Comparison of ENCODE assay signal across 17 cellular contexts in the genomic region with DNA sequence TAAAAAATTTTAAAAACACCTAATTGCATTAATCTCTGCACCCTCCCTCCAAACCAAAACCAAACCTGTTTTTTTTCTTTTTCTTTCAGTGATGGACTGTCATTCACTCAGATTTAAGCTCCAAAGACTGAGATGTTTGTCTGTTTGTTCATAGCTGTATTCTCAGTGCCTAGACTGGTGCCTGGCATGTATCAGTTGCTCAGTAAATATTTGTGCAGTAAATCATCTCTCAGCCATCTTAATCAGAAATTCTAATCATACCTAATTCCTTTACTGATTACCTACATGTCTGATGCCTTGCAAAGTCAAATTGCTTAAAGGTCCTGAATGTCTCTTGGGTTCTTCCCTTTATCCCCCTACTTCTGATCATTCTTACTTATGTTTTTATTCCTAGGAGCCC.
DNase-seq lines count a peak whose midpoint lies in the region; ATAC-seq and TF ChIP-seq lines count a peak whose summit lies in the region.
"Had no signal": no experiment of that assay in that cellular context is flagged by ENCODE, and none has a peak within 500 bp of the region (broad histone marks: within the 10 kb centered on the region; RNA-seq: fewer than 3 reads in every experiment).

No MANE protein-coding gene starts in this region.

- H3K27ac ChIP-seq in mammary epithelial cell (ENCODE audit: insufficient read depth, low read depth, low read length), result no peak overlapping the region
- H3K27ac ChIP-seq in breast epithelium, result no peak overlapping the region
- H3K27ac ChIP-seq in left lung, result no peak overlapping the region
- H3K27ac ChIP-seq: psoas muscle, suprapubic skin had no signal

- no TSS peak for BruUV-seq in mammary epithelial cell (replicated peaks; lab: Mats Ljungman, UMichigan)

- no peaks in the 10 kb centered on the region for H3K36me3 ChIP-seq in mammary epithelial cell (ENCODE audit: insufficient read depth, low read length)
- no peaks in the 10 kb centered on the region for H3K36me3 ChIP-seq in breast epithelium
- H3K36me3 ChIP-seq in left lung, result no peaks in the 10 kb centered on the region
- H3K36me3 ChIP-seq: suprapubic skin had no signal

- intact Hi-C loops in mammary epithelial cell (cut with micrococcal nuclease), result no loop called here
- intact Hi-C loops in breast epithelium (cut with DNase I; ENCODE audit: low total_unique reads), result no loop called here
- intact Hi-C loops in left lung (cut with DNase I), result no loop called here

- H3K4me3 Mint-ChIP-seq in HFFc6, result peak overlapping the region; percentile 20; the same call in 1 of the 2 replicates
- no peak overlapping the region for H3K4me3 Mint-ChIP-seq in central memory CD8-positive, alpha-beta T cell
- peak overlapping the region in 1 of 2 donors; percentile 62 for H3K4me3 Mint-ChIP-seq in stimulated activated naive CD8-positive, alpha-beta T cell treated with anti-CD3 and anti-CD28 coated beads, Interleukin-15, amount 100 ng/mL, for 72 hours

- CTCF ChIA-PET in mammary epithelial cell (lab: Charles Lee; ENCODE audit: low non-redundant PET), result no interaction called here

- H3K4me3 ChIP-seq in mammary epithelial cell (replicated peaks in 1 of 3; ENCODE audit: insufficient read depth in 1 of 3, low read depth in 2 of 3, low read length in 3 of 3) (no peak overlapping the region), breast epithelium (no peak overlapping the region), left lung (no peak overlapping the region)
- H3K4me3 ChIP-seq: psoas muscle, suprapubic skin had no signal

- peaks cover 53% of the 10 kb centered on the region for H3K4me1 Mint-ChIP-seq in HFFc6 (ENCODE audit: low read depth)
- peaks cover 59% of the 10 kb centered on the region for H3K4me1 Mint-ChIP-seq in central memory CD8-positive, alpha-beta T cell
- H3K4me1 Mint-ChIP-seq in stimulated activated naive CD8-positive, alpha-beta T cell treated with anti-CD3 and anti-CD28 coated beads, Interleukin-15, amount 100 ng/mL, for 72 hours, result peaks cover 88% of the 10 kb centered on the region

- H3K4me2 ChIP-seq in mammary epithelial cell (ENCODE audit: insufficient read depth, low read depth, low read length), result peak overlapping the region; percentile 12

- H3K27me3 Mint-ChIP-seq in HFFc6 (ENCODE audit: insufficient read depth), result no peaks in the 10 kb centered on the region
- no peaks in the 10 kb centered on the region for H3K27me3 Mint-ChIP-seq in central memory CD8-positive, alpha-beta T cell
- H3K27me3 Mint-ChIP-seq in stimulated activated naive CD8-positive, alpha-beta T cell treated with anti-CD3 and anti-CD28 coated beads, Interleukin-15, amount 100 ng/mL, for 72 hours, result no peaks in the 10 kb centered on the region

- ATAC-seq in central memory CD8-positive, alpha-beta T cell (replicated peaks; ENCODE audit: extremely low read depth, poor library complexity, severe bottlenecking), result no peak
- ATAC-seq in stimulated activated naive CD8-positive, alpha-beta T cell treated with anti-CD3 and anti-CD28 coated beads, Interleukin-15, amount 100 ng/mL, for 72 hours, result no peak
- ATAC-seq in left lung (no peak), GM18511 (IDR thresholded peaks at IDR 0.05; ENCODE audit: unreplicated experiment) (no peak)
- ATAC-seq: esophagus mucosa, psoas muscle had no signal

- no peak overlapping the region for H3K9ac ChIP-seq in mammary epithelial cell (ENCODE audit: insufficient read depth, low read length)

- TF ChIP-seq POLR2A in breast epithelium (IDR thresholded peaks at IDR 0.05), result no peak

- peak overlapping the region; percentile 57 for H3K27ac Mint-ChIP-seq in HFFc6
- H3K27ac Mint-ChIP-seq in central memory CD8-positive, alpha-beta T cell (ENCODE audit: low read depth), result peak overlapping the region; percentile 44
- peak overlapping the region; percentile 9 to 29 for H3K27ac Mint-ChIP-seq in stimulated activated naive CD8-positive, alpha-beta T cell treated with anti-CD3 and anti-CD28 coated beads, Interleukin-15, amount 100 ng/mL, for 72 hours

- in situ Hi-C loops in mammary epithelial cell (cut with MboI; ENCODE audit: low sequenced_read_pairs in 2 of 2), result no loop called here

- no peak overlapping the region for H2AFZ ChIP-seq in mammary epithelial cell (ENCODE audit: low read depth, low read length)

- dilution Hi-C loops in mammary epithelial cell (cut with HindIII; ENCODE audit: low sequenced_read_pairs), result no loop called here

- H3K4me1 ChIP-seq in mammary epithelial cell (ENCODE audit: insufficient read depth, low read length) (peaks cover 19% of the 10 kb centered on the region), breast epithelium (no peaks in the 10 kb centered on the region), left lung (peaks cover 25 to 34% of the 10 kb centered on the region in 2 donors)

- no peaks in the 10 kb centered on the region for H4K20me1 ChIP-seq in mammary epithelial cell (ENCODE audit: insufficient read depth, low read length)

- peaks cover 82% of the 10 kb centered on the region for H3K79me2 ChIP-seq in mammary epithelial cell (ENCODE audit: insufficient read depth, low read length)

- H3K9me3 Mint-ChIP-seq in HFFc6, result peaks cover 4% of the 10 kb centered on the region; the same call in 1 of the 2 replicates
- H3K9me3 Mint-ChIP-seq in central memory CD8-positive, alpha-beta T cell, result no peaks in the 10 kb centered on the region
- no peaks in the 10 kb centered on the region for H3K9me3 Mint-ChIP-seq in stimulated activated naive CD8-positive, alpha-beta T cell treated with anti-CD3 and anti-CD28 coated beads, Interleukin-15, amount 100 ng/mL, for 72 hours

- H3K27me3 ChIP-seq in mammary epithelial cell (ENCODE audit: insufficient read depth, low read length) (no peaks in the 10 kb centered on the region), breast epithelium (no peaks in the 10 kb centered on the region), left lung (no peaks in the 10 kb centered on the region)
- H3K27me3 ChIP-seq: suprapubic skin had no signal

- H3K36me3 Mint-ChIP-seq in HFFc6 (ENCODE audit: low read depth), result peaks cover 5% of the 10 kb centered on the region; the same call in 1 of the 2 replicates
- H3K36me3 Mint-ChIP-seq in central memory CD8-positive, alpha-beta T cell (ENCODE audit: insufficient read depth), result peaks cover 2% of the 10 kb centered on the region

- DNase-seq in mammary epithelial cell, result peak; percentile 16
- no peak for DNase-seq in breast epithelium (ENCODE audit: low spot score in 2 of 2)
- no peak for DNase-seq in HFFc6
- DNase-seq in central memory CD8-positive, alpha-beta T cell (ENCODE audit: low spot score in 2 of 2), result no peak
- no peak for DNase-seq in stimulated activated naive CD8-positive, alpha-beta T cell treated with anti-CD3 and anti-CD28 coated beads, Interleukin-15, amount 100 ng/mL, for 72 hours
- DNase-seq in left lung, result no peak
- no peak for DNase-seq in occipital lobe (lab: John Stamatoyannopoulos, UW)
- DNase-seq: activated naive CD4-positive, alpha-beta T cell; hippocampal formation; NCI-H1694 treated with DMSO at 0.1 percent for 48 hours; NCI-H526 treated with DMSO at 0.1 percent for 48 hours; psoas muscle; SHP77 treated with DMSO at 0.1 percent for 48 hours; T-helper 1 cell had no signal

- H3K9me3 ChIP-seq in mammary epithelial cell (replicated peaks; ENCODE audit: insufficient read depth, low read length), result no peaks in the 10 kb centered on the region
- H3K9me3 ChIP-seq in breast epithelium, result no peaks in the 10 kb centered on the region
- H3K9me3 ChIP-seq in left lung, result no peaks in the 10 kb centered on the region
- H3K9me3 ChIP-seq: psoas muscle, suprapubic skin had no signal

- TF ChIP-seq CTCF in mammary epithelial cell (conservative IDR thresholded peaks at IDR 0.05 in 1 of 2, IDR thresholded peaks at IDR 0.05 in 1 of 2; ENCODE audit: extremely low read depth in 1 of 2, insufficient read depth in 1 of 2, low read depth in 1 of 2, low read length in 2 of 2) (no peak), breast epithelium (IDR thresholded peaks at IDR 0.05) (no peak), HFFc6 (IDR thresholded peaks at IDR 0.05) (no peak), left lung (IDR thresholded peaks at IDR 0.05) (no peak)
